8 cellular contexts compared by ENCODE assay signal in the genomic region with DNA sequence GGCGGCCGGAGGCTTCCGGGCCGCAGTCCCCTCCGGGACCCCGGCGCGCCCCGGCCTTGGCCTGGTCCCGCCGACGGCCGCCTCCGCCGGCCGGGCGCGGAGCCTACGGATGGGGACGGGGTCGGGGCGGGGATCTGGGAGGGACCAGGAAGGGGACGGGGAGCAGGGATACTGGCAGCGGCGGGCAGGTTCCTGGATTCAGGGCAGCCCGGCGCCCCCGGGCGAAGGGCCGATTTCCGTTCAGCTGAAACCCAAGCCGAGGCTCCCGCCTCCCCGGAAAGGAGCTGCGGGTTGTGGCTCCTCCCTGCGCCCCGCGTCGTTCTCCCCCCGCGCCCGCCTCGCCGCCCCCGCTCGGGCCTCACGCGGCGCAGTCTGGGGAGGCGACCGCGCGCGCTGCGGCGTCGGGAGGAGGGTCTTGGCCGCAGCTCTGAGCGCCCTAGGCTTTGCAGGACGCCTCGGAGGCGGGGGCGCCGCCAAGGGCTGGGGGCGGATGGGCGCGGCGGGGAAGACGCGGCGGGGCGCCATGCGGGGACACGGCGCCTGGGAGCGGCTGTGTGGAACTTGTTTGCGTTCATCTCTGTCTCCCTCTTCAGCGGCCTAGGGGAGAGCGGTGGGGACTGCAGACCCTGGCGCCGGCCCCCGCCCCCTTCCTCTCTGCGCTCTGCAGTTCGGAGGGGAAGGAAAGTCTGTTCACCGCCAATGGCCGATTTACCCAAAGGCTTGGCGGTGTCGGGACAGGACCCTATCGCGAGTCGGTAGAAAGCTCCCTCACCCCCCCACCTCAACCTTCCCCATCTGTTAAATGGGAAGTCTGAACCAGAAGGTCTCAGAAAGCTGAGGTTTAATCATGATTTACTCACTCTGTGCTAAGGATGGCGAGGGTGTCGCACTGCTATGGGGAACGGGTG.
DNase-seq lines count a peak whose midpoint lies in the region; ATAC-seq lines count a peak whose summit lies in the region.

No MANE protein-coding gene starts in this region.

- no peaks in the 10 kb centered on the region for H3K36me3 Mint-ChIP-seq in activated T-cell treated with anti-CD3 and anti-CD28 coated beads, Interleukin-2, amount 50 U/mL, for 24 hours (ENCODE audit: low read depth)

- H3K27ac Mint-ChIP-seq in activated T-cell treated with anti-CD3 and anti-CD28 coated beads, Interleukin-2, amount 50 U/mL, for 24 hours, result no peak overlapping the region

- peaks cover 61% of the 10 kb centered on the region for H3K27me3 Mint-ChIP-seq in activated T-cell treated with anti-CD3 and anti-CD28 coated beads, Interleukin-2, amount 50 U/mL, for 24 hours

- DNase-seq in DMS153 (lab: John Stamatoyannopoulos, UW), result peak; percentile 49
- DNase-seq in NCI-H1694 treated with DMSO at 0.1 percent for 48 hours (lab: John Stamatoyannopoulos, UW), result peak; percentile 41
- DNase-seq in activated T-cell treated with anti-CD3 and anti-CD28 coated beads, Interleukin-2, amount 50 U/mL, for 24 hours, result peak; percentile 47
- DNase-seq in glomerular visceral epithelial cell (ENCODE audit: extremely low spot score), result peak; percentile 49
- peak in 9 of 10 donors; percentile 33 to 94 (median 72) for DNase-seq in posterior cingulate gyrus
- DNase-seq in activated gamma-delta T cell (lab: John Stamatoyannopoulos, UW), result no peak
- no peak for DNase-seq in KG1 (lab: John Stamatoyannopoulos, UW)

- peak overlapping the region; percentile 51 for H3K4me3 Mint-ChIP-seq in activated T-cell treated with anti-CD3 and anti-CD28 coated beads, Interleukin-2, amount 50 U/mL, for 24 hours

- H3K9me3 Mint-ChIP-seq in activated T-cell treated with anti-CD3 and anti-CD28 coated beads, Interleukin-2, amount 50 U/mL, for 24 hours, result peaks cover 4% of the 10 kb centered on the region

- intact Hi-C loops in posterior cingulate gyrus (cut with DNase I), result no loop called here

- peaks cover 2% of the 10 kb centered on the region for H3K4me1 Mint-ChIP-seq in activated T-cell treated with anti-CD3 and anti-CD28 coated beads, Interleukin-2, amount 50 U/mL, for 24 hours (ENCODE audit: low read depth)

- ATAC-seq in GM19324 (IDR thresholded peaks at IDR 0.05; ENCODE audit: low FRiP score, unreplicated experiment), result no peak

Comparison
In these comparisons a context has a peak if more than half of its experiments do, and no peak if none do; other contexts are left out.
1. DNase-seq: peak in DMS153 (single experiment), NCI-H1694 treated with DMSO at 0.1 percent for 48 hours (single experiment), activated T-cell treated with anti-CD3 and anti-CD28 coated beads, Interleukin-2, amount 50 U/mL, for 24 hours (single experiment), glomerular visceral epithelial cell (single experiment) and posterior cingulate gyrus (9 of 10); none in activated gamma-delta T cell (single experiment) and KG1 (single experiment).